Comparison of ENCODE assay signal across 1 cellular context in the genomic region with DNA sequence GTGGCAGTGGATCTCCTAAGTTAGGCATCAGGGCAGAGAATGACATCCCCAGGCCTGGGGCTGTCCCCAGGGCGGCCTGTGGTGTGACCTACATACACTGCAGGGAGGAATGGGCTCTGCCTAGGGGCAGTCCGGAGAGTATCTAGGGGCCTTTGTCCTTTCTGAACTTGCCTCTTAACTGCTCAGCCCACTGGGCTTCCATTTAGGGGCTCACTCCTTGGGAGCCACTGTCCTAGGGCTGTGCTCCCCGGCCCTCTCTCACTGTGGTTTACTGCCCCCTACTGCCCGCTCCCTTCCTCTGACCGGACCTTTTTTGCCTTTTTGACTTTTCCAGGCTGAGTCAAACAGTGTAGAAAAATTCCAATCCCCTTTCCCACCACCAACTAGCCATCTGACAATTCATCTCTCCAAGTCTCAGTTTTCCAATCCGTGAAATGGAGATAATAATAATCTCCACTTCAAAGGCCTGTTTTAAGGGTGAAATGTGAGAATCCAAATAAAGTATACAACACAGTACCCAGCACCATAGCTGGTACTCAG.
TF ChIP-seq lines count a peak whose summit lies in the region.

No MANE protein-coding gene starts in this region.

TF ChIP-seq in GM23338, 12 proteins besides CTCF, POLR2A, EP300 and RAD21 (continued from another document):
- TF ChIP-seq, protein P1, sequence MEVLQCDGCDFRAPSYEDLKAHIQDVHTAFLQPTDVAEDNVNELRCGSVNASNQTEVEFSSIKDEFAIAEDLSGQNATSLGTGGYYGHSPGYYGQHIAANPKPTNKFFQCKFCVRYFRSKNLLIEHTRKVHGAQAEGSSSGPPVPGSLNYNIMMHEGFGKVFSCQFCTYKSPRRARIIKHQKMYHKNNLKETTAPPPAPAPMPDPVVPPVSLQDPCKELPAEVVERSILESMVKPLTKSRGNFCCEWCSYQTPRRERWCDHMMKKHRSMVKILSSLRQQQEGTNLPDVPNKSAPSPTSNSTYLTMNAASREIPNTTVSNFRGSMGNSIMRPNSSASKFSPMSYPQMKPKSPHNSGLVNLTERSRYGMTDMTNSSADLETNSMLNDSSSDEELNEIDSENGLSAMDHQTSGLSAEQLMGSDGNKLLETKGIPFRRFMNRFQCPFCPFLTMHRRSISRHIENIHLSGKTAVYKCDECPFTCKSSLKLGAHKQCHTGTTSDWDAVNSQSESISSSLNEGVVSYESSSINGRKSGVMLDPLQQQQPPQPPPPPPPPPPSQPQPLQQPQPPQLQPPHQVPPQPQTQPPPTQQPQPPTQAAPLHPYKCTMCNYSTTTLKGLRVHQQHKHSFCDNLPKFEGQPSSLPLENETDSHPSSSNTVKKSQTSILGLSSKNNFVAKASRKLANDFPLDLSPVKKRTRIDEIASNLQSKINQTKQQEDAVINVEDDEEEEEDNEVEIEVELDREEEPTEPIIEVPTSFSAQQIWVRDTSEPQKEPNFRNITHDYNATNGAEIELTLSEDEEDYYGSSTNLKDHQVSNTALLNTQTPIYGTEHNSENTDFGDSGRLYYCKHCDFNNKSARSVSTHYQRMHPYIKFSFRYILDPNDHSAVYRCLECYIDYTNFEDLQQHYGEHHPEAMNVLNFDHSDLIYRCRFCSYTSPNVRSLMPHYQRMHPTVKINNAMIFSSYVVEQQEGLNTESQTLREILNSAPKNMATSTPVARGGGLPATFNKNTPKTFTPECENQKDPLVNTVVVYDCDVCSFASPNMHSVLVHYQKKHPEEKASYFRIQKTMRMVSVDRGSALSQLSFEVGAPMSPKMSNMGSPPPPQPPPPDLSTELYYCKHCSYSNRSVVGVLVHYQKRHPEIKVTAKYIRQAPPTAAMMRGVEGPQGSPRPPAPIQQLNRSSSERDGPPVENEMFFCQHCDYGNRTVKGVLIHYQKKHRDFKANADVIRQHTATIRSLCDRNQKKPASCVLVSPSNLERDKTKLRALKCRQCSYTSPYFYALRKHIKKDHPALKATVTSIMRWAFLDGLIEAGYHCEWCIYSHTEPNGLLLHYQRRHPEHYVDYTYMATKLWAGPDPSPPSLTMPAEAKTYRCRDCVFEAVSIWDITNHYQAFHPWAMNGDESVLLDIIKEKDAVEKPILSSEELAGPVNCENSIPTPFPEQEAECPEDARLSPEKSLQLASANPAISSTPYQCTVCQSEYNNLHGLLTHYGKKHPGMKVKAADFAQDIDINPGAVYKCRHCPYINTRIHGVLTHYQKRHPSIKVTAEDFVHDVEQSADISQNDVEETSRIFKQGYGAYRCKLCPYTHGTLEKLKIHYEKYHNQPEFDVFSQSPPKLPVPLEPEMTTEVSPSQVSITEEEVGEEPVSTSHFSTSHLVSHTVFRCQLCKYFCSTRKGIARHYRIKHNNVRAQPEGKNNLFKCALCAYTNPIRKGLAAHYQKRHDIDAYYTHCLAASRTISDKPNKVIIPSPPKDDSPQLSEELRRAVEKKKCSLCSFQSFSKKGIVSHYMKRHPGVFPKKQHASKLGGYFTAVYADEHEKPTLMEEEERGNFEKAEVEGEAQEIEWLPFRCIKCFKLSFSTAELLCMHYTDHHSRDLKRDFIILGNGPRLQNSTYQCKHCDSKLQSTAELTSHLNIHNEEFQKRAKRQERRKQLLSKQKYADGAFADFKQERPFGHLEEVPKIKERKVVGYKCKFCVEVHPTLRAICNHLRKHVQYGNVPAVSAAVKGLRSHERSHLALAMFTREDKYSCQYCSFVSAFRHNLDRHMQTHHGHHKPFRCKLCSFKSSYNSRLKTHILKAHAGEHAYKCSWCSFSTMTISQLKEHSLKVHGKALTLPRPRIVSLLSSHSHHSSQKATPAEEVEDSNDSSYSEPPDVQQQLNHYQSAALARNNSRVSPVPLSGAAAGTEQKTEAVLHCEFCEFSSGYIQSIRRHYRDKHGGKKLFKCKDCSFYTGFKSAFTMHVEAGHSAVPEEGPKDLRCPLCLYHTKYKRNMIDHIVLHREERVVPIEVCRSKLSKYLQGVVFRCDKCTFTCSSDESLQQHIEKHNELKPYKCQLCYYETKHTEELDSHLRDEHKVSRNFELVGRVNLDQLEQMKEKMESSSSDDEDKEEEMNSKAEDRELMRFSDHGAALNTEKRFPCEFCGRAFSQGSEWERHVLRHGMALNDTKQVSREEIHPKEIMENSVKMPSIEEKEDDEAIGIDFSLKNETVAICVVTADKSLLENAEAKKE (CRISPR knock-in tag; IDR thresholded peaks at IDR 0.05), result no peak
- TF ChIP-seq EZH2 (IDR thresholded peaks at IDR 0.05; ENCODE audit: low read depth, unreplicated experiment) (no peak), STAT1 (IDR thresholded peaks at IDR 0.05; ENCODE audit: unreplicated experiment) (no peak), JUNB (IDR thresholded peaks at IDR 0.05; ENCODE audit: unreplicated experiment) (no peak), CREB1 (CRISPR knock-in tag; IDR thresholded peaks at IDR 0.05; ENCODE audit: low read depth) (no peak), NANOG (IDR thresholded peaks at IDR 0.05; ENCODE audit: borderline replicate concordance) (no peak), POLR2AphosphoS5 (IDR thresholded peaks at IDR 0.05; ENCODE audit: low read depth) (no peak)
